Comparison of ENCODE assay signal across 23 cellular contexts in genomic region chr10:31390804-31391203, GRCh38.
"Had no signal": no experiment of that assay in that cellular context is flagged by ENCODE, and none has a peak within 500 bp of the region (broad histone marks: within the 10 kb centered on the region; RNA-seq: fewer than 3 reads in every experiment).

No MANE protein-coding gene starts in this region.

- H3K79me2 ChIP-seq: parathyroid adenoma had no signal

- H3K9me3 ChIP-seq: body of pancreas, gastroesophageal sphincter, lower lobe of right lung, transverse colon had no signal

- ATAC-seq: activated naive CD8-positive, alpha-beta T cell treated with anti-CD3 and anti-CD28 coated beads, Interleukin-2, amount 50 U/mL, for 24 hours; body of pancreas; esophagus mucosa; gastroesophageal sphincter; lower lobe of right lung; sciatic nerve; stimulated activated naive B cell treated with anti-CD40 and anti-IgM and Interleukin-4, amounts not matched to agents 10 μg/mL and 1 μg/mL and 100 μg/mL, for 72 hours had no signal

- H3K36me3 ChIP-seq: transverse colon had no signal

- H3K9ac ChIP-seq: parathyroid adenoma had no signal

- H3K27me3 ChIP-seq: body of pancreas, gastroesophageal sphincter, transverse colon had no signal

- H3K4me3 ChIP-seq: body of pancreas, gastroesophageal sphincter, lower lobe of right lung, transverse colon had no signal

- H3K27ac ChIP-seq: body of pancreas, gastroesophageal sphincter, lower lobe of right lung, parathyroid adenoma, transverse colon had no signal

- DNase-seq: activated B cell treated with CpG ODN at 0.5 μM for 24 hours; activated CD4-positive, alpha-beta memory T cell treated with anti-CD3 and anti-CD28 coated beads for 36 hours; activated CD4-positive, alpha-beta T cell treated with anti-CD3 and anti-CD28 coated beads for 48 hours; activated naive CD4-positive, alpha-beta T cell treated with anti-CD3 and anti-CD28 coated beads, Interleukin-2, amount 50 U/mL, for 16 hours; activated naive CD8-positive, alpha-beta T cell treated with anti-CD3 and anti-CD28 coated beads, Interleukin-2, amount 50 U/mL, for 24 hours; activated T-cell treated with anti-CD3 and anti-CD28 coated beads, Interleukin-2, amount 50 U/mL, for 48 hours; anterior cingulate cortex; body of pancreas; dermis blood vessel endothelial cell; effector CD8-positive, alpha-beta T cell; hypothalamus; lower lobe of right lung; naive B cell; nucleus accumbens; stimulated activated CD4-positive, alpha-beta T cell treated with anti-CD3 and anti-CD28 coated beads, Interleukin-2, amount 100 ng/mL, for 48 hours; stimulated activated CD8-positive, alpha-beta memory T cell treated with anti-CD3 and anti-CD28 coated beads, Interleukin-4, amount 100 ng/mL, for 48 hours; stimulated activated naive B cell treated with anti-CD40 and anti-IgM and Interleukin-4, amounts not matched to agents 10 μg/mL and 1 μg/mL and 100 μg/mL, for 72 hours; T-helper 9 cell; transverse colon had no signal

- H2AFZ ChIP-seq: parathyroid adenoma had no signal

- H3K4me1 ChIP-seq: body of pancreas, lower lobe of right lung, parathyroid adenoma had no signal
